Comparison of ENCODE assay signal across 2 cellular contexts in genomic region chr12:53058674-53059433, GRCh38.
TF ChIP-seq lines count a peak whose summit lies in the region.

No MANE protein-coding gene starts in this region.

TF ChIP-seq in IMR-90, 13 proteins besides CTCF, POLR2A, EP300 and RAD21:
- TF ChIP-seq SMC3 (IDR thresholded peaks at IDR 0.05; ENCODE audit: low read depth, low read length) (no peak), RCOR1 (IDR thresholded peaks at IDR 0.05; ENCODE audit: insufficient replicate concordance, low read length) (no peak), NFE2L2 (IDR thresholded peaks at IDR 0.05; ENCODE audit: low read depth, low read length) (no peak), CEBPB (IDR thresholded peaks at IDR 0.05; ENCODE audit: low read depth, low read length) (no peak), MXI1 (IDR thresholded peaks at IDR 0.05; ENCODE audit: borderline replicate concordance, low read depth, low read length) (no peak), RFX5 (IDR thresholded peaks at IDR 0.05; ENCODE audit: low read depth, low read length) (no peak), CHD1 (IDR thresholded peaks at IDR 0.05; ENCODE audit: low read depth, low read length) (no peak), MAZ (IDR thresholded peaks at IDR 0.05; ENCODE audit: borderline replicate concordance, low read depth, low read length) (no peak), BHLHE40 (IDR thresholded peaks at IDR 0.05; ENCODE audit: low read depth, low read length) (no peak), MAFK (IDR thresholded peaks at IDR 0.05; ENCODE audit: low read depth, low read length) (no peak), FOS (IDR thresholded peaks at IDR 0.05; ENCODE audit: low read depth, low read length) (no peak)
- TF ChIP-seq, protein P1, sequence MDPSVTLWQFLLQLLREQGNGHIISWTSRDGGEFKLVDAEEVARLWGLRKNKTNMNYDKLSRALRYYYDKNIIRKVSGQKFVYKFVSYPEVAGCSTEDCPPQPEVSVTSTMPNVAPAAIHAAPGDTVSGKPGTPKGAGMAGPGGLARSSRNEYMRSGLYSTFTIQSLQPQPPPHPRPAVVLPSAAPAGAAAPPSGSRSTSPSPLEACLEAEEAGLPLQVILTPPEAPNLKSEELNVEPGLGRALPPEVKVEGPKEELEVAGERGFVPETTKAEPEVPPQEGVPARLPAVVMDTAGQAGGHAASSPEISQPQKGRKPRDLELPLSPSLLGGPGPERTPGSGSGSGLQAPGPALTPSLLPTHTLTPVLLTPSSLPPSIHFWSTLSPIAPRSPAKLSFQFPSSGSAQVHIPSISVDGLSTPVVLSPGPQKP (IDR thresholded peaks at IDR 0.05; ENCODE audit: borderline replicate concordance, low read depth, low read length) = no peak
TF ChIP-seq in IMR-90: peak in this region for 0.

TF ChIP-seq in HepG2, 621 proteins besides CTCF, POLR2A, EP300 and RAD21:
- TF ChIP-seq RBFOX2 (IDR thresholded peaks at IDR 0.05; ENCODE audit: low read depth, low read length) (peak; percentile 40; the same call in 1 of the 2 replicates), ZNF329 (CRISPR knock-in tag; IDR thresholded peaks at IDR 0.05; ENCODE audit: low read depth) (no peak)
